ENCODE assay signal across 8 cellular contexts in genomic region chr9:101398335-101398929, GRCh38. TPM values are rescaled to one million over a fixed set of nuclear protein-coding genes. Genes with fewer than 3 reads are reported as not detected.
DNase-seq lines count a peak whose midpoint lies in the region; ATAC-seq, FAIRE-seq and TF ChIP-seq lines count a peak whose summit lies in the region.

TSS of gene MRPL50 (minus strand) at chr9:101398618. CDS start at chr9:101398592, 26 bp downstream.
TSS of gene ZNF189 (plus strand) at chr9:101398851. CDS start at chr9:101399157, 306 bp downstream.

- ATAC-seq in HG02884 (IDR thresholded peaks at IDR 0.05; ENCODE audit: unreplicated experiment) (peak; percentile 97), psoas muscle (peak; percentile 96 to 99 (median 98))

- H3K27ac Mint-ChIP-seq in T-helper 1 cell treated with Interleukin-12 subunit alpha and Interleukin-12 subunit beta and Interleukin-4 antibody, amounts not matched to agents 30 μg/mL and 1 μg/mL, for 36 hours, result peak within 1 kb of the TSS; percentile 99

- H3K36me3 Mint-ChIP-seq in T-helper 1 cell treated with Interleukin-12 subunit alpha and Interleukin-12 subunit beta and Interleukin-4 antibody, amounts not matched to agents 30 μg/mL and 1 μg/mL, for 36 hours (ENCODE audit: low read depth), result peaks cover 63% of the 10 kb centered on the region

- H3K9me3 ChIP-seq in right atrium auricular region (peaks cover 3 to 16% of the 10 kb centered on the region in 2 donors), psoas muscle (peaks cover 5% of the 10 kb centered on the region)

- 0 to 1% (median 0%) methylated on average over 37 of the region's 37 CpGs for WGBS in psoas muscle, 3 donors

- FAIRE-seq in urothelium cell line (lab: Jason Lieb, UNC), result no peak

- H3K9me3 Mint-ChIP-seq in T-helper 1 cell treated with Interleukin-12 subunit alpha and Interleukin-12 subunit beta and Interleukin-4 antibody, amounts not matched to agents 30 μg/mL and 1 μg/mL, for 36 hours, result peaks cover 40% of the 10 kb centered on the region

- TF ChIP-seq CTCF in GM13977 (IDR thresholded peaks at IDR 0.05; ENCODE audit: extremely low read depth, insufficient read depth, missing control alignments) (no peak), right atrium auricular region (IDR thresholded peaks at IDR 0.05) (no peak), psoas muscle (IDR thresholded peaks at IDR 0.05) (no peak)

- H3K36me3 ChIP-seq in right atrium auricular region (peaks cover 34% of the 10 kb centered on the region), psoas muscle (ENCODE audit: insufficient read depth in 1 of 2, low read depth in 1 of 2) (peaks cover 19 to 36% of the 10 kb centered on the region in 2 donors)

- H3K27me3 ChIP-seq in right atrium auricular region, result no peaks in the 10 kb centered on the region
- H3K27me3 ChIP-seq in psoas muscle (ENCODE audit: insufficient read depth in 3 of 3, low read length in 2 of 3), result no peaks in the 10 kb centered on the region

- in situ Hi-C loops in GM13977 (cut with MboI; ENCODE audit: low pct_unique_long_range_greater_than_20kb, low sequenced_read_pairs, unreplicated experiment), result no loop called here

- H3K4me3 Mint-ChIP-seq in T-helper 1 cell treated with Interleukin-12 subunit alpha and Interleukin-12 subunit beta and Interleukin-4 antibody, amounts not matched to agents 30 μg/mL and 1 μg/mL, for 36 hours, result peak within 1 kb of the TSS; percentile 98

- H3K4me1 Mint-ChIP-seq in T-helper 1 cell treated with Interleukin-12 subunit alpha and Interleukin-12 subunit beta and Interleukin-4 antibody, amounts not matched to agents 30 μg/mL and 1 μg/mL, for 36 hours (ENCODE audit: low read depth), result peaks cover 41% of the 10 kb centered on the region

- H3K4me1 ChIP-seq in right atrium auricular region, result peaks cover 0 to 40% of the 10 kb centered on the region in 2 donors
- H3K4me1 ChIP-seq in psoas muscle, result peaks cover 39% of the 10 kb centered on the region

- peak within 1 kb of the TSS; percentile 91 for H3K27ac ChIP-seq in angular gyrus (ENCODE audit: low read depth, low read length)
- peak within 1 kb of the TSS; percentile 87 to 92 for H3K27ac ChIP-seq in right atrium auricular region
- H3K27ac ChIP-seq in psoas muscle, result peak within 1 kb of the TSS; percentile 88

- H3K4me3 ChIP-seq in right atrium auricular region (peak within 1 kb of the TSS; percentile 75 to 84), psoas muscle (peak within 1 kb of the TSS; percentile 81)

- intact Hi-C loops in psoas muscle (cut with DNase I), result loop anchor here in 1 of 2 donors (2.0 to 10.0 kb wide), 3 partner anchors 134 to 1294 kb away; partner anchors contain the start of genes RNF20 and TEX10

- H3K27me3 Mint-ChIP-seq in T-helper 1 cell treated with Interleukin-12 subunit alpha and Interleukin-12 subunit beta and Interleukin-4 antibody, amounts not matched to agents 30 μg/mL and 1 μg/mL, for 36 hours (ENCODE audit: low read depth), result no peaks in the 10 kb centered on the region

- peak; percentile 88 for DNase-seq in GM13977 (ENCODE audit: low spot score)
- DNase-seq in NCI-H1694 (lab: John Stamatoyannopoulos, UW), result peak; percentile 95
- peak; percentile 99 for DNase-seq in right atrium auricular region (ENCODE audit: low spot score)
- peak; percentile 97 to 98 for DNase-seq in psoas muscle
- DNase-seq in urothelium cell line (ENCODE audit: low spot score), result peak; percentile 96

RNA-seq across cellular contexts. Expression of gene MRPL50, which starts in this region (rescaled TPM):
- 10 to 100 TPM; 12.5 to 14.8 TPM for total RNA-seq in right atrium auricular region
- total RNA-seq in psoas muscle, result 10 to 100 TPM; 11.0 to 15.2 (median 12.0) TPM
- 10 to 100 TPM in 2 of 3 donors, 1 to 10 TPM in 1; 8.6 to 19.9 (median 14.1) TPM for polyA plus RNA-seq in psoas muscle

RNA-seq across cellular contexts. Expression of gene ZNF189, which starts in this region (rescaled TPM):
- total RNA-seq in right atrium auricular region, result 10 to 100 TPM; 20.2 to 22.1 TPM
- 10 to 100 TPM in 3 of 4 donors, 1 to 10 TPM in 1; 7.8 to 31.3 (median 12.2) TPM for total RNA-seq in psoas muscle
- polyA plus RNA-seq in psoas muscle, result 10 to 100 TPM in 1 of 3 donors, 1 to 10 TPM in 2; 6.1 to 13.2 (median 7.4) TPM

Comparison
In these comparisons a context has a peak if more than half of its experiments do, and no peak if none do; other contexts are left out.
1. Peak in every context shown above with its lines: DNase-seq, ATAC-seq, H3K4me3 ChIP-seq and H3K27ac ChIP-seq.